Comparison of ENCODE assay signal across 38 cellular contexts in the genomic region with DNA sequence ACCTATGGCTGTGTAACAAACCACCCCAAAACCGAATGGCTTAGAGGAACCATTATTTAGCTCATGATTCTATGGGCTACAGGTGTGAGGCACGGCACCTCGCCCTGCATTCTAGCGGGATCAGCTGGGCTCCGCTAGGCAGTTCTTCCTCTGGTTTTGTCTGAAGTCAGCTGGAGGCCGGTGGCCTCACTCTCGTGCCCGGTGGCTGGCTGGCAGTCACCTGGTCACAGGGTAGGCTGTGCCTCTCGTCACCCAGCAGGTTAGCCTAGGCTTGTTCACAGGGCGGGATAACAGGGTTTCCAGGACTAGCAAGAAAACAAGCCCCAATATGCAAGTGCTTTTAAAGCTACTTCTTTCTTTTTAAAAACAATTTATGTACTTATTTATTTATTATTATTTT.
"Had no signal": no experiment of that assay in that cellular context is flagged by ENCODE, and none has a peak within 500 bp of the region (broad histone marks: within the 10 kb centered on the region; RNA-seq: fewer than 3 reads in every experiment).

No MANE protein-coding gene starts in this region.

- H3K4me1 ChIP-seq: adrenal gland, body of pancreas, breast epithelium had no signal

- H3K4me3 ChIP-seq: adrenal gland, body of pancreas, breast epithelium had no signal

- H3K36me3 Mint-ChIP-seq: activated CD4-positive, alpha-beta memory T cell treated with anti-CD3 and anti-CD28 coated beads for 36 hours had no signal

- FAIRE-seq: astrocyte, TTC549 had no signal

- H3K9me3 Mint-ChIP-seq: activated naive CD4-positive, alpha-beta T cell treated with anti-CD3 and anti-CD28 coated beads for 36 hours; activated T-helper 17 cell treated with anti-CD3 and anti-CD28 coated beads, Interleukin-2, amount 50 U/mL, for 72 hours had no signal

- H3K27ac ChIP-seq: adrenal gland, body of pancreas, brain microvascular endothelial cell, breast epithelium, VCaP had no signal

- H3K27ac Mint-ChIP-seq: activated B cell treated with CpG ODN at 0.5 μM for 24 hours; activated CD4-positive, alpha-beta memory T cell treated with anti-CD3 and anti-CD28 coated beads for 36 hours; activated CD4-positive, alpha-beta T cell treated with anti-CD3 and anti-CD28 coated beads, Interleukin-2, amount 10 ng/mL, durations not matched to agents 24 days and 14 days; activated CD8-positive, alpha-beta T cell treated with anti-CD3 and anti-CD28 coated beads for 36 hours; activated naive CD4-positive, alpha-beta T cell treated with anti-CD3 and anti-CD28 coated beads for 36 hours; activated naive CD4-positive, alpha-beta T cell treated with anti-CD3 and anti-CD28 coated beads, Interleukin-2, amount 50 U/mL, for 72 hours; activated naive CD8-positive, alpha-beta T cell treated with anti-CD3 and anti-CD28 coated beads for 36 hours; activated T-cell treated with anti-CD3 and anti-CD28 coated beads, Interleukin-2, amount 50 U/mL, for 72 hours; activated T-helper 1 cell treated with anti-CD3 and anti-CD28 coated beads, Interleukin-12 subunit alpha, Interleukin-12 subunit beta, Interleukin-2, Interleukin-4 antibody, amounts not matched to agents 30 ng/mL and 10 ng/mL and 1 ng/mL, durations not matched to agents 14 hours and 24 hours and 36 hours; activated T-helper 17 cell treated with anti-CD3 and anti-CD28 coated beads, Interleukin-2, amount 50 U/mL, for 72 hours; T-helper 1 cell treated with Interleukin-12 subunit alpha and Interleukin-12 subunit beta and Interleukin-4 antibody, amounts not matched to agents 30 μg/mL and 1 μg/mL, for 36 hours; T-helper 2 cell treated with Interferon-gamma antibody and Interleukin-4, amounts not matched to agents 5 μg/mL and 100 μg/mL, for 36 hours had no signal

- ATAC-seq: activated CD8-positive, alpha-beta T cell treated with anti-CD3 and anti-CD28 coated beads for 36 hours; activated naive CD4-positive, alpha-beta T cell treated with anti-CD3 and anti-CD28 coated beads, Interleukin-2, amount 50 U/mL, for 72 hours; activated T-cell treated with anti-CD3 and anti-CD28 coated beads, Interleukin-2, amount 50 U/mL, for 4 hours; activated T-cell treated with anti-CD3 and anti-CD28 coated beads, Interleukin-2, amount 50 U/mL, for 72 hours; activated T-helper 17 cell treated with anti-CD3 and anti-CD28 coated beads, Interleukin-2, amount 50 U/mL, for 72 hours; body of pancreas had no signal

- H3K9me3 ChIP-seq: adrenal gland, body of pancreas, breast epithelium had no signal

- H3K36me3 ChIP-seq: adrenal gland, brain microvascular endothelial cell, breast epithelium had no signal

- DNase-seq: activated B cell treated with CpG ODN at 0.5 μM for 24 hours; activated CD4-positive, alpha-beta memory T cell treated with anti-CD3 and anti-CD28 coated beads for 36 hours; activated CD4-positive, alpha-beta T cell treated with anti-CD3 and anti-CD28 coated beads for 4 hours; activated CD4-positive, alpha-beta T cell treated with anti-CD3 and anti-CD28 coated beads, Interleukin-2, amount 10 ng/mL, durations not matched to agents 24 days and 14 days; activated CD4-positive, alpha-beta T cell treated with anti-CD3 and anti-CD28 coated beads, Interleukin-2, amount 50 U/mL, for 1 hour; activated CD4-positive, alpha-beta T cell treated with anti-CD3 and anti-CD28 coated beads, Interleukin-2, amount 50 U/mL, for 4 hours; activated CD4-positive, CD25-positive, alpha-beta regulatory T cell treated with anti-CD3 and anti-CD28 coated beads, Interleukin-2, amount 50 U/mL, for 72 hours; activated CD8-positive, alpha-beta memory T cell treated with anti-CD3 and anti-CD28 coated beads, Interleukin-2, amount 50 U/mL, for 4 hours; activated CD8-positive, alpha-beta T cell treated with anti-CD3 and anti-CD28 coated beads for 36 hours; activated effector memory CD4-positive, alpha-beta T cell treated with anti-CD3 and anti-CD28 coated beads, Interleukin-2, amount 50 U/mL, for 16 hours; activated gamma-delta T cell treated with Interleukin-2 at 50 U/mL for 16 hours; activated naive CD4-positive, alpha-beta T cell; activated naive CD4-positive, alpha-beta T cell treated with anti-CD3 and anti-CD28 coated beads for 36 hours; activated naive CD4-positive, alpha-beta T cell treated with anti-CD3 and anti-CD28 coated beads, Interleukin-2, amount 50 U/mL, for 16 hours; activated naive CD8-positive, alpha-beta T cell treated with anti-CD3 and anti-CD28 coated beads for 36 hours; activated T-cell treated with anti-CD3 and anti-CD28 coated beads for 4 hours; activated T-cell treated with anti-CD3 and anti-CD28 coated beads, Interleukin-2, amount 50 U/mL, for 1 hour; activated T-cell treated with anti-CD3 and anti-CD28 coated beads, Interleukin-2, amount 50 U/mL, for 4 hours; activated T-cell treated with anti-CD3 and anti-CD28 coated beads, Interleukin-2, amount 50 U/mL, for 72 hours; adrenal gland; amniotic stem cell; aorta; body of pancreas; brain microvascular endothelial cell; central memory CD4-positive, alpha-beta T cell; SW 1271; T-helper 1 cell; T-helper 2 cell; T-helper 9 cell had no signal

- H3K4me3 Mint-ChIP-seq: activated B cell treated with CpG ODN at 0.5 μM for 24 hours; activated CD4-positive, alpha-beta memory T cell treated with anti-CD3 and anti-CD28 coated beads for 36 hours; activated CD4-positive, alpha-beta T cell treated with anti-CD3 and anti-CD28 coated beads, Interleukin-2, amount 10 ng/mL, durations not matched to agents 24 days and 14 days; activated CD8-positive, alpha-beta T cell treated with anti-CD3 and anti-CD28 coated beads for 36 hours; activated naive CD4-positive, alpha-beta T cell treated with anti-CD3 and anti-CD28 coated beads for 36 hours; activated naive CD8-positive, alpha-beta T cell treated with anti-CD3 and anti-CD28 coated beads for 36 hours; activated T-cell treated with anti-CD3 and anti-CD28 coated beads, Interleukin-2, amount 50 U/mL, for 4 hours; activated T-cell treated with anti-CD3 and anti-CD28 coated beads, Interleukin-2, amount 50 U/mL, for 72 hours; activated T-helper 1 cell treated with anti-CD3 and anti-CD28 coated beads, Interleukin-12 subunit alpha, Interleukin-12 subunit beta, Interleukin-2, Interleukin-4 antibody, amounts not matched to agents 30 ng/mL and 10 ng/mL and 1 ng/mL, durations not matched to agents 14 hours and 24 hours and 36 hours; activated T-helper 17 cell treated with anti-CD3 and anti-CD28 coated beads, Interleukin-2, amount 50 U/mL, for 72 hours; T-helper 1 cell treated with Interleukin-12 subunit alpha and Interleukin-12 subunit beta and Interleukin-4 antibody, amounts not matched to agents 30 μg/mL and 1 μg/mL, for 36 hours; T-helper 2 cell treated with Interferon-gamma antibody and Interleukin-4, amounts not matched to agents 5 μg/mL and 100 μg/mL, for 36 hours had no signal

- H3K4me1 Mint-ChIP-seq: activated B cell treated with CpG ODN at 0.5 μM for 24 hours; activated naive CD8-positive, alpha-beta T cell treated with anti-CD3 and anti-CD28 coated beads for 36 hours; activated T-helper 17 cell treated with anti-CD3 and anti-CD28 coated beads, Interleukin-2, amount 50 U/mL, for 72 hours had no signal

- H3K27me3 Mint-ChIP-seq: activated CD4-positive, alpha-beta T cell treated with anti-CD3 and anti-CD28 coated beads, Interleukin-2, amount 10 ng/mL, durations not matched to agents 24 days and 14 days; activated T-helper 17 cell treated with anti-CD3 and anti-CD28 coated beads, Interleukin-2, amount 50 U/mL, for 72 hours had no signal
